ENCODE assay signal across 1 cellular context in genomic region chr1:182885591-182885990, GRCh38.
TF ChIP-seq lines count a peak whose summit lies in the region.

No MANE protein-coding gene starts in this region.

TF ChIP-seq in GM23338, 12 proteins besides CTCF, POLR2A, EP300 and RAD21 (continued from another document):
- no peak for TF ChIP-seq ZNF462 (CRISPR knock-in tag; IDR thresholded peaks at IDR 0.05)
- TF ChIP-seq EZH2phosphoT487 (IDR thresholded peaks at IDR 0.05; ENCODE audit: unreplicated experiment) = peak; percentile 24
- no peak for TF ChIP-seq EZH2 (IDR thresholded peaks at IDR 0.05; ENCODE audit: low read depth, unreplicated experiment)
- TF ChIP-seq ZNF331 (CRISPR knock-in tag; IDR thresholded peaks at IDR 0.05; ENCODE audit: low read depth) = no peak
- TF ChIP-seq POLR2AphosphoS5 (IDR thresholded peaks at IDR 0.05; ENCODE audit: low read depth) = no peak
